ENCODE assay signal across 15 cellular contexts in genomic region chr12:15558915-15559528, GRCh38.
A peak's percentile ranks its signal among the peaks of the same experiment; 100 is the strongest.
DNase-seq lines count a peak whose midpoint lies in the region; ATAC-seq and TF ChIP-seq lines count a peak whose summit lies in the region.
"Had no signal": no experiment of that assay in that cellular context is flagged by ENCODE, and none has a peak within 500 bp of the region (broad histone marks: within the 10 kb centered on the region; RNA-seq: fewer than 3 reads in every experiment).

No MANE protein-coding gene starts in this region.

- no peaks in the 10 kb centered on the region for H3K27me3 Mint-ChIP-seq in progenitor cell of endocrine pancreas
- H3K27me3 Mint-ChIP-seq: IgD-negative memory B cell had no signal

- H3K4me3 ChIP-seq in AG09309 (ENCODE audit: control insufficient read depth, low read depth, low read length): no peak overlapping the region
- no peak overlapping the region for H3K4me3 ChIP-seq in astrocyte of the cerebellum (ENCODE audit: low read depth, low read length)
- H3K4me3 ChIP-seq: mucosa of descending colon, SJCRH30 had no signal

- no peaks in the 10 kb centered on the region for H3K36me3 Mint-ChIP-seq in progenitor cell of endocrine pancreas (ENCODE audit: insufficient read depth)

- ATAC-seq in HG02885 (IDR thresholded peaks at IDR 0.05; ENCODE audit: poor library complexity, unreplicated experiment): peak; percentile 58
- ATAC-seq: activated T-cell treated with anti-CD3 and anti-CD28 coated beads, Interleukin-2, amount 50 U/mL, for 4 hours; mucosa of descending colon had no signal

- TF ChIP-seq CTCF in AG09309 (IDR thresholded peaks at IDR 0.05; ENCODE audit: control insufficient read depth, insufficient read depth, low read depth, low read length, missing control alignments): no peak
- TF ChIP-seq CTCF in astrocyte of the cerebellum (IDR thresholded peaks at IDR 0.05; ENCODE audit: low read depth, low read length, missing control alignments): no peak
- TF ChIP-seq CTCF in progenitor cell of endocrine pancreas (IDR thresholded peaks at IDR 0.05; ENCODE audit: unreplicated experiment): no peak

- H3K9me3 Mint-ChIP-seq in progenitor cell of endocrine pancreas (ENCODE audit: low read depth): peaks cover 4% of the 10 kb centered on the region
- H3K9me3 Mint-ChIP-seq: activated T-cell treated with anti-CD3 and anti-CD28 coated beads, Interleukin-2, amount 50 U/mL, for 4 hours; brain; IgD-negative memory B cell had no signal

- H3K4me3 Mint-ChIP-seq in progenitor cell of endocrine pancreas (ENCODE audit: low read depth): no peak overlapping the region
- H3K4me3 Mint-ChIP-seq: activated T-cell treated with anti-CD3 and anti-CD28 coated beads, Interleukin-2, amount 50 U/mL, for 4 hours; brain; IgD-negative memory B cell had no signal

- H3K27ac Mint-ChIP-seq in progenitor cell of endocrine pancreas: no peak overlapping the region
- H3K27ac Mint-ChIP-seq: brain, IgD-negative memory B cell had no signal

- DNase-seq in AG09309 (ENCODE audit: low read depth): peak; percentile 87
- DNase-seq in astrocyte of the cerebellum (ENCODE audit: low read depth): peak; percentile 6
- DNase-seq in kidney glomerular epithelial cell (lab: John Stamatoyannopoulos, UW): peak; percentile 57
- no peak for DNase-seq in epidermal melanocyte (ENCODE audit: insufficient read length, low spot score)
- no peak for DNase-seq in SW 1271 (lab: John Stamatoyannopoulos, UW)
- DNase-seq in AML-193 (lab: John Stamatoyannopoulos, UW): no peak
- no peak for DNase-seq in progenitor cell of endocrine pancreas (ENCODE audit: low spot score, unreplicated experiment)
- DNase-seq: activated T-cell treated with anti-CD3 and anti-CD28 coated beads, Interleukin-2, amount 50 U/mL, for 4 hours; mucosa of descending colon; NCI-H1436; NCI-H526; SJCRH30 had no signal

- peaks cover 6% of the 10 kb centered on the region for H3K4me1 Mint-ChIP-seq in progenitor cell of endocrine pancreas (ENCODE audit: low read depth)

- in situ Hi-C loops in astrocyte of the cerebellum (cut with HindIII; ENCODE audit: low sequenced_read_pairs): no loop called here

Comparison
In these comparisons a context has a peak if more than half of its experiments do, and no peak if none do; other contexts are left out.
1. DNase-seq: peak in AG09309 (single experiment), astrocyte of the cerebellum (single experiment) and kidney glomerular epithelial cell (single experiment); none in epidermal melanocyte (single experiment), SW 1271 (0 of 2), AML-193 (0 of 2) and progenitor cell of endocrine pancreas (single experiment).